Comparison of ENCODE assay signal across 11 cellular contexts in the genomic region with DNA sequence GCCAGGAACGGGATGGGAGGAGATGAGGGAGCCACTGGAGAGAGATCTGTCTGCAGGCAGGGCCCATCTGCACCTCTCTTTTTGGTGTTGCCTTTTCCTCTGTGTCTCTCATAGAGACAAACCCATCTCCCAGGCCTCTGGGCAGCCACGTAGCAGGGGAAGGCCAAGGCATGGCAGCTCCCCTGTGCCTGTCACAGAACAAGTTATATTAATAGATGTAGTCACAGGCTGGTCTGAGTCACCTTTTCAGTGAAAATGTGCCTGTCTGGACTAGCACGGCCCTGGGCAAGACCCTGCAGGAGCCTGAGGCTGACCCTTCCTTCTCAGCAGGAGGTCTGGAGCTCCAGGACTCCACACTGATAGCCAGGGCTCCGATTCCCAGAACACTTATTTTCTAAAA. TPM values are rescaled to one million over a fixed set of nuclear protein-coding genes. Genes with fewer than 3 reads are reported as not detected.
DNase-seq lines count a peak whose midpoint lies in the region; ATAC-seq and TF ChIP-seq lines count a peak whose summit lies in the region.
"Not testable (repeated sequence)": the region's sequence is repeated elsewhere in the genome, so short reads cannot be mapped to it uniquely, and the experiment has no call there.
"Had no signal": no experiment of that assay in that cellular context is flagged by ENCODE, and none has a peak within 500 bp of the region (broad histone marks: within the 10 kb centered on the region; RNA-seq: fewer than 3 reads in every experiment).

No MANE protein-coding gene starts in this region.

- not testable (repeated sequence) for H4K5ac ChIP-seq in IMR-90 (ENCODE audit: low read depth, low read length)

- dilution Hi-C loops in IMR-90 (cut with HindIII; ENCODE audit: low sequenced_read_pairs, unreplicated experiment): not testable (repeated sequence)

- not testable (repeated sequence) for H3K79me1 ChIP-seq in IMR-90 (ENCODE audit: low read depth in 1 of 2, low read length in 2 of 2)

- not testable (repeated sequence) for H3K56ac ChIP-seq in IMR-90 (ENCODE audit: extremely low read depth, insufficient read depth, low read length)

- H3K4me3 Mint-ChIP-seq in activated CD8-positive, alpha-beta T cell treated with anti-CD3 and anti-CD28 coated beads for 36 hours; MCF 10A (ENCODE audit: unreplicated experiment): not testable (repeated sequence)

- POLR2A ChIA-PET in IMR-90 (lab: Charles Lee; ENCODE audit: unreplicated experiment); Panc1 (lab: Charles Lee); activated CD8-positive, alpha-beta T cell treated with anti-CD3 and anti-CD28 coated beads for 36 hours (lab: Charles Lee); MCF 10A (lab: Yijun Ruan, JAX): not testable (repeated sequence)

- not testable (repeated sequence) for H3K27ac ChIP-seq in IMR-90 (ENCODE audit: insufficient read depth, low read length); Panc1 (ENCODE audit: low read length); foreskin keratinocyte; right cardiac atrium (ENCODE audit: low read length)

- not testable (repeated sequence) for H3K4ac ChIP-seq in IMR-90 (ENCODE audit: low read depth, low read length)

- CTCF ChIA-PET in IMR-90 (lab: Yijun Ruan, JAX); Panc1 (lab: Charles Lee); activated CD8-positive, alpha-beta T cell treated with anti-CD3 and anti-CD28 coated beads for 36 hours (lab: Charles Lee); MCF 10A (lab: Yijun Ruan, JAX): not testable (repeated sequence)

- H4K20me1 ChIP-seq in IMR-90 (ENCODE audit: insufficient read depth, low read length): not testable (repeated sequence)

- not testable (repeated sequence) for TF ChIP-seq CTCF in IMR-90 (conservative IDR thresholded peaks at IDR 0.05; ENCODE audit: low read depth, low read length); Panc1 (IDR thresholded peaks at IDR 0.05); activated CD8-positive, alpha-beta T cell treated with anti-CD3 and anti-CD28 coated beads for 36 hours (IDR thresholded peaks at IDR 0.05); MCF 10A (IDR thresholded peaks at IDR 0.05; ENCODE audit: unreplicated experiment); foreskin keratinocyte (conservative IDR thresholded peaks at IDR 0.05); mucosa of descending colon (IDR thresholded peaks at IDR 0.05)

- not testable (repeated sequence) for TF ChIP-seq POLR2A in IMR-90 (IDR thresholded peaks at IDR 0.05; ENCODE audit: low read depth, low read length)

- H3K9me3 Mint-ChIP-seq in activated CD8-positive, alpha-beta T cell treated with anti-CD3 and anti-CD28 coated beads for 36 hours; MCF 10A (ENCODE audit: unreplicated experiment): not testable (repeated sequence)

- H3K18ac ChIP-seq in IMR-90 (ENCODE audit: low read depth, low read length): not testable (repeated sequence)

- peak overlapping the region; percentile 58 for H2BK5ac ChIP-seq in IMR-90 (ENCODE audit: low read depth, low read length, poor library complexity, severe bottlenecking)

- in situ Hi-C loops in IMR-90 (cut with MboI; ENCODE audit: low sequenced_read_pairs); Panc1 (cut with HindIII; ENCODE audit: low pct_unique_long_range_greater_than_20kb, low sequenced_read_pairs): not testable (repeated sequence)

- not testable (repeated sequence) for H2AK9ac ChIP-seq in IMR-90 (replicated peaks; ENCODE audit: low read depth, low read length, poor library complexity)

- H3K14ac ChIP-seq in IMR-90 (replicated peaks; ENCODE audit: low read depth, low read length): not testable (repeated sequence)

- H3K23ac ChIP-seq in IMR-90 (ENCODE audit: low read depth, low read length): not testable (repeated sequence)

- TF ChIP-seq RAD21 in IMR-90 (IDR thresholded peaks at IDR 0.05; ENCODE audit: low read length): not testable (repeated sequence)

- H4K8ac ChIP-seq in IMR-90 (ENCODE audit: low read depth in 2 of 2, low read length in 2 of 2): not testable (repeated sequence)

- H3K27me3 ChIP-seq in IMR-90 (ENCODE audit: control insufficient read depth, insufficient read depth, low read length); Panc1 (ENCODE audit: control insufficient read depth, insufficient read depth, low read length); foreskin keratinocyte; right cardiac atrium (ENCODE audit: control insufficient read depth, insufficient read depth): not testable (repeated sequence)

- not testable (repeated sequence) for H2AK5ac ChIP-seq in IMR-90 (ENCODE audit: low read depth, low read length)

- DNase-seq in IMR-90; Panc1 (ENCODE audit: low read depth, low spot score); activated CD8-positive, alpha-beta T cell treated with anti-CD3 and anti-CD28 coated beads for 36 hours; MCF 10A (ENCODE audit: unreplicated experiment); foreskin keratinocyte; mucosa of descending colon: not testable (repeated sequence)
- DNase-seq in right cardiac atrium: peak in 1 of 3 donors; percentile 12

- H3K4me1 Mint-ChIP-seq in activated CD8-positive, alpha-beta T cell treated with anti-CD3 and anti-CD28 coated beads for 36 hours (ENCODE audit: low read depth); MCF 10A (ENCODE audit: insufficient read depth, unreplicated experiment): not testable (repeated sequence)

- H3K27ac Mint-ChIP-seq in activated CD8-positive, alpha-beta T cell treated with anti-CD3 and anti-CD28 coated beads for 36 hours; MCF 10A (ENCODE audit: low read depth, unreplicated experiment): not testable (repeated sequence)

- H3K9me1 ChIP-seq in IMR-90 (ENCODE audit: insufficient read depth, low read length): not testable (repeated sequence)

- H3K4me1 ChIP-seq in IMR-90 (ENCODE audit: control insufficient read depth, insufficient read depth, low read length); Panc1 (ENCODE audit: control insufficient read depth, insufficient read depth, low read length); foreskin keratinocyte; right cardiac atrium (ENCODE audit: control insufficient read depth, insufficient read depth, low read length); mucosa of descending colon (ENCODE audit: low read depth): not testable (repeated sequence)

- WGBS in IMR-90 (ENCODE audit: extremely low coverage in 2 of 2, insufficient read length in 1 of 2), 2 experiments: no CpG with 5 or more reads among the region's 4 CpGs
- 57% methylated on average over 1 of the region's 4 CpGs for WGBS in right cardiac atrium

- not testable (repeated sequence) for H3K36me3 ChIP-seq in IMR-90 (ENCODE audit: control insufficient read depth, insufficient read depth, low read length); Panc1 (ENCODE audit: control insufficient read depth, insufficient read depth, low read length); mucosa of descending colon (ENCODE audit: low read depth)

- not testable (repeated sequence) for H3K27me3 Mint-ChIP-seq in activated CD8-positive, alpha-beta T cell treated with anti-CD3 and anti-CD28 coated beads for 36 hours; MCF 10A (ENCODE audit: insufficient read depth, unreplicated experiment)

- ATAC-seq in IMR-90 (ENCODE audit: low read depth) (peak; percentile 38), Panc1 (peak; percentile 70), foreskin keratinocyte (peak; percentile 67), right cardiac atrium (peak; percentile 22 to 47), mucosa of descending colon (peak; percentile 19)
- peak; percentile 34 for ATAC-seq in activated CD8-positive, alpha-beta T cell treated with anti-CD3 and anti-CD28 coated beads for 36 hours

- BruUV-seq in IMR-90 (replicated peaks; lab: Mats Ljungman, UMichigan); Panc1 (replicated peaks; lab: Mats Ljungman, UMichigan): not testable (repeated sequence)
- TSS peak; percentile 78 for BruUV-seq in MCF 10A (replicated peaks; lab: Mats Ljungman, UMichigan)

- not testable (repeated sequence) for H3K9me3 ChIP-seq in IMR-90 (ENCODE audit: control insufficient read depth, insufficient read depth, low read length); Panc1 (ENCODE audit: control insufficient read depth, insufficient read depth, low read depth, low read length); right cardiac atrium (ENCODE audit: control insufficient read depth, low read length); mucosa of descending colon

- peak overlapping the region; percentile 74; the same call in 1 of the 2 replicates for H2BK120ac ChIP-seq in IMR-90 (ENCODE audit: low read depth, low read length)

- H2BK15ac ChIP-seq in IMR-90 (ENCODE audit: low read depth, low read length): not testable (repeated sequence)

- not testable (repeated sequence) for H3K4me2 ChIP-seq in IMR-90 (ENCODE audit: low read depth, low read length)

- H3K9ac ChIP-seq in IMR-90 (ENCODE audit: low read depth, low read length): not testable (repeated sequence)

- not testable (repeated sequence) for H3K36me3 Mint-ChIP-seq in activated CD8-positive, alpha-beta T cell treated with anti-CD3 and anti-CD28 coated beads for 36 hours (ENCODE audit: low read depth); MCF 10A (ENCODE audit: insufficient read depth, unreplicated experiment)

- not testable (repeated sequence) for H3K4me3 ChIP-seq in IMR-90 (ENCODE audit: insufficient read depth, low read depth, low read length); Panc1 (ENCODE audit: low read depth in 2 of 2, low read length in 2 of 2); right cardiac atrium (ENCODE audit: low read length); mucosa of descending colon

- H4K91ac ChIP-seq in IMR-90 (ENCODE audit: insufficient read depth, low read depth, low read length): peak overlapping the region; percentile 68; the same call in 1 of the 2 replicates

- H2AFZ ChIP-seq in IMR-90 (replicated peaks; ENCODE audit: low read length, poor library complexity): not testable (repeated sequence)

- intact Hi-C loops in IMR-90 (cut with micrococcal nuclease); Panc1 (cut with micrococcal nuclease; ENCODE audit: unreplicated experiment); activated CD8-positive, alpha-beta T cell treated with anti-CD3 and anti-CD28 coated beads for 36 hours (cut with micrococcal nuclease); MCF 10A (cut with micrococcal nuclease); right cardiac atrium (cut with DNase I); mucosa of descending colon (cut with DNase I, micrococcal nuclease): not testable (repeated sequence)

- not testable (repeated sequence) for H2BK20ac ChIP-seq in IMR-90 (ENCODE audit: low read depth, low read length)

RNA-seq across cellular contexts. Expression of gene ANXA8L1, which starts 2.1 kb away (rescaled TPM):
- total RNA-seq in IMR-90 (2012; rRNA removed): 0.18 and 0.28 TPM in 2 replicates
- polyA plus RNA-seq in IMR-90 (2012; rRNA removed): 0.32 TPM in 2 replicates
- polyA plus RNA-seq in IMR-90 (2012; cell fraction: cytosol; rRNA removed): 0.15 TPM in 2 replicates
- 1.2 and 1.3 TPM in 2 replicates for polyA plus RNA-seq in IMR-90 (2012; cell fraction: nucleus; rRNA removed; ENCODE audit: low replicate concordance)
- 0.26 TPM for total RNA-seq in Panc1 (2021; ENCODE audit: unreplicated experiment)
- polyA plus RNA-seq in Panc1 (2012; ENCODE audit: insufficient read length): not detected
- not detected for total RNA-seq in activated CD8-positive, alpha-beta T cell treated with anti-CD3 and anti-CD28 coated beads for 36 hours
- 21.9 and 31.7 TPM in 2 replicates for total RNA-seq in MCF 10A (2022)
- total RNA-seq in foreskin keratinocyte: 176 and 351 TPM in 2 replicates
- 156 and 267 TPM in 2 replicates for polyA plus RNA-seq in foreskin keratinocyte
- total RNA-seq in right cardiac atrium: 1 to 10 TPM in 2 of 4 donors, under 1 TPM in 2; 0.41 to 1.6 (median 0.90) TPM
- polyA plus RNA-seq in right cardiac atrium: 0.16 TPM
- total RNA-seq in mucosa of descending colon: not detected
- total RNA-seq: A673; CD8-positive, alpha-beta T cell; H9; HT-29 had no signal

Comparison
In these comparisons a context has a peak if more than half of its experiments do, and no peak if none do; other contexts are left out.
1. ATAC-seq: peak in every context shown above with its lines; median percentile 70 in Panc1; 67 in foreskin keratinocyte; 38 in IMR-90; 34 in right cardiac atrium; 34 in activated CD8-positive, alpha-beta T cell treated with anti-CD3 and anti-CD28 coated beads for 36 hours; 19 in mucosa of descending colon.